ENCODE assay signal across 1 cellular context in the genomic region with DNA sequence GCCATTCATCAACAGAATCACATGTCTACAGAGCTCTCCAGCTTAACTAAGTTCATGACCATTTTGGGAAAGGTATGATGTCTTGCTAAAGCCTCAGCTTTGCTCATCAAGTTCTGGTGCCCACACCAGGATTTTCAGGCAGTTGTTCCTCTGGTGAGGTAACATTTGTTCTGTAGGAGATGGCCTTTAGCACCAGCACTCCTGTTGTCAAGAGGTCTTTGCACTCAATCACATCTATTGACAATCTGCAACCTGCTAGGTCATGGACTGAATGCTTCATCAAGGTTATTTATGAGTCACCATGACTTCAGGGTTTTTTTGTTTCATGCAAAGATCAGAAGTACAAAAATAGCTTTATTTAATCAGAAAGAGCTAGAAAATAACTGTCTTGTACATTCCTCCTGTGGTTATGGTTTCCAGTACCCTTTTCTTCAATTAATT.
TF ChIP-seq lines count a peak whose summit lies in the region.

No MANE protein-coding gene starts in this region.

TF ChIP-seq in GM12878, 131 proteins besides CTCF, POLR2A, EP300 and RAD21 (continued from another document):
- TF ChIP-seq, protein P1, sequence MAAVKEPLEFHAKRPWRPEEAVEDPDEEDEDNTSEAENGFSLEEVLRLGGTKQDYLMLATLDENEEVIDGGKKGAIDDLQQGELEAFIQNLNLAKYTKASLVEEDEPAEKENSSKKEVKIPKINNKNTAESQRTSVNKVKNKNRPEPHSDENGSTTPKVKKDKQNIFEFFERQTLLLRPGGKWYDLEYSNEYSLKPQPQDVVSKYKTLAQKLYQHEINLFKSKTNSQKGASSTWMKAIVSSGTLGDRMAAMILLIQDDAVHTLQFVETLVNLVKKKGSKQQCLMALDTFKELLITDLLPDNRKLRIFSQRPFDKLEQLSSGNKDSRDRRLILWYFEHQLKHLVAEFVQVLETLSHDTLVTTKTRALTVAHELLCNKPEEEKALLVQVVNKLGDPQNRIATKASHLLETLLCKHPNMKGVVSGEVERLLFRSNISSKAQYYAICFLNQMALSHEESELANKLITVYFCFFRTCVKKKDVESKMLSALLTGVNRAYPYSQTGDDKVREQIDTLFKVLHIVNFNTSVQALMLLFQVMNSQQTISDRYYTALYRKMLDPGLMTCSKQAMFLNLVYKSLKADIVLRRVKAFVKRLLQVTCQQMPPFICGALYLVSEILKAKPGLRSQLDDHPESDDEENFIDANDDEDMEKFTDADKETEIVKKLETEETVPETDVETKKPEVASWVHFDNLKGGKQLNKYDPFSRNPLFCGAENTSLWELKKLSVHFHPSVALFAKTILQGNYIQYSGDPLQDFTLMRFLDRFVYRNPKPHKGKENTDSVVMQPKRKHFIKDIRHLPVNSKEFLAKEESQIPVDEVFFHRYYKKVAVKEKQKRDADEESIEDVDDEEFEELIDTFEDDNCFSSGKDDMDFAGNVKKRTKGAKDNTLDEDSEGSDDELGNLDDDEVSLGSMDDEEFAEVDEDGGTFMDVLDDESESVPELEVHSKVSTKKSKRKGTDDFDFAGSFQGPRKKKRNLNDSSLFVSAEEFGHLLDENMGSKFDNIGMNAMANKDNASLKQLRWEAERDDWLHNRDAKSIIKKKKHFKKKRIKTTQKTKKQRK (IDR thresholded peaks at IDR 0.05; ENCODE audit: low read depth, low read length): no peak
- TF ChIP-seq RBBP5 (conservative IDR thresholded peaks at IDR 0.05) (no peak), YY1 (IDR thresholded peaks at IDR 0.05; ENCODE audit: low read depth, low read length) (no peak), JUND (IDR thresholded peaks at IDR 0.05; ENCODE audit: low read depth, low read length) (no peak), NR2C2 (IDR thresholded peaks at IDR 0.05; ENCODE audit: borderline replicate concordance, control insufficient read depth, insufficient read length, low read depth) (no peak), NR2C1 (IDR thresholded peaks at IDR 0.05) (no peak), MEF2A (IDR thresholded peaks at IDR 0.05; ENCODE audit: insufficient read depth, low read depth, low read length) (peak; percentile 66), SREBF1 (IDR thresholded peaks at IDR 0.05; ENCODE audit: low read length) (no peak), DPF2 (IDR thresholded peaks at IDR 0.05) (no peak), KLF5 (IDR thresholded peaks at IDR 0.05; ENCODE audit: partially characterized antibody) (no peak), CREB1 (IDR thresholded peaks at IDR 0.05; ENCODE audit: low read depth) (peak; percentile 66), JUNB (IDR thresholded peaks at IDR 0.05) (peak; percentile 83), MXI1 (IDR thresholded peaks at IDR 0.05; ENCODE audit: low read depth, low read length) (no peak), RELA (IDR thresholded peaks at IDR 0.05; ENCODE audit: borderline replicate concordance, partially characterized antibody) (no peak), NFIC (IDR thresholded peaks at IDR 0.05; ENCODE audit: low read depth, low read length) (peak; percentile 68; the same call in 1 of the 2 replicates), ETV6 (conservative IDR thresholded peaks at IDR 0.05 in 1 of 2, IDR thresholded peaks at IDR 0.05 in 1 of 2; ENCODE audit: borderline replicate concordance in 1 of 2, low read depth in 1 of 2) (no peak), GATAD2B (conservative IDR thresholded peaks at IDR 0.05; ENCODE audit: low read depth) (no peak), TCF7 (IDR thresholded peaks at IDR 0.05; ENCODE audit: borderline replicate concordance) (no peak), PAX5 (IDR thresholded peaks at IDR 0.05; ENCODE audit: borderline replicate concordance, low read depth, low read length) (no peak)
- TF ChIP-seq, protein P2, sequence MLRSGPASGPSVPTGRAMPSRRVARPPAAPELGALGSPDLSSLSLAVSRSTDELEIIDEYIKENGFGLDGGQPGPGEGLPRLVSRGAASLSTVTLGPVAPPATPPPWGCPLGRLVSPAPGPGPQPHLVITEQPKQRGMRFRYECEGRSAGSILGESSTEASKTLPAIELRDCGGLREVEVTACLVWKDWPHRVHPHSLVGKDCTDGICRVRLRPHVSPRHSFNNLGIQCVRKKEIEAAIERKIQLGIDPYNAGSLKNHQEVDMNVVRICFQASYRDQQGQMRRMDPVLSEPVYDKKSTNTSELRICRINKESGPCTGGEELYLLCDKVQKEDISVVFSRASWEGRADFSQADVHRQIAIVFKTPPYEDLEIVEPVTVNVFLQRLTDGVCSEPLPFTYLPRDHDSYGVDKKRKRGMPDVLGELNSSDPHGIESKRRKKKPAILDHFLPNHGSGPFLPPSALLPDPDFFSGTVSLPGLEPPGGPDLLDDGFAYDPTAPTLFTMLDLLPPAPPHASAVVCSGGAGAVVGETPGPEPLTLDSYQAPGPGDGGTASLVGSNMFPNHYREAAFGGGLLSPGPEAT (IDR thresholded peaks at IDR 0.05; ENCODE audit: low read depth): no peak
- TF ChIP-seq, protein P3, sequence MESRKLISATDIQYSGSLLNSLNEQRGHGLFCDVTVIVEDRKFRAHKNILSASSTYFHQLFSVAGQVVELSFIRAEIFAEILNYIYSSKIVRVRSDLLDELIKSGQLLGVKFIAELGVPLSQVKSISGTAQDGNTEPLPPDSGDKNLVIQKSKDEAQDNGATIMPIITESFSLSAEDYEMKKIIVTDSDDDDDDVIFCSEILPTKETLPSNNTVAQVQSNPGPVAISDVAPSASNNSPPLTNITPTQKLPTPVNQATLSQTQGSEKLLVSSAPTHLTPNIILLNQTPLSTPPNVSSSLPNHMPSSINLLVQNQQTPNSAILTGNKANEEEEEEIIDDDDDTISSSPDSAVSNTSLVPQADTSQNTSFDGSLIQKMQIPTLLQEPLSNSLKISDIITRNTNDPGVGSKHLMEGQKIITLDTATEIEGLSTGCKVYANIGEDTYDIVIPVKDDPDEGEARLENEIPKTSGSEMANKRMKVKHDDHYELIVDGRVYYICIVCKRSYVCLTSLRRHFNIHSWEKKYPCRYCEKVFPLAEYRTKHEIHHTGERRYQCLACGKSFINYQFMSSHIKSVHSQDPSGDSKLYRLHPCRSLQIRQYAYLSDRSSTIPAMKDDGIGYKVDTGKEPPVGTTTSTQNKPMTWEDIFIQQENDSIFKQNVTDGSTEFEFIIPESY (IDR thresholded peaks at IDR 0.05): no peak
